8 cellular contexts compared by ENCODE assay signal in genomic region chr1:2226525-2227340, GRCh38. TPM values are rescaled to one million over a fixed set of nuclear protein-coding genes. Genes with fewer than 3 reads are reported as not detected.
DNase-seq lines count a peak whose midpoint lies in the region; ATAC-seq and TF ChIP-seq lines count a peak whose summit lies in the region.

No MANE protein-coding gene starts in this region.

- in situ Hi-C loops in astrocyte of the cerebellum (cut with HindIII; ENCODE audit: low sequenced_read_pairs), result no loop called here

- H3K27me3 ChIP-seq in BJ (ENCODE audit: control insufficient read depth, insufficient read depth, low read length), result no peaks in the 10 kb centered on the region
- no peaks in the 10 kb centered on the region for H3K27me3 ChIP-seq in kidney epithelial cell (ENCODE audit: control insufficient read depth, insufficient read depth, low read length)

- DNase-seq in BJ (ENCODE audit: low read depth), result no peak
- DNase-seq in astrocyte of the cerebellum (ENCODE audit: low read depth), result no peak
- no peak for DNase-seq in kidney epithelial cell (ENCODE audit: low read depth)
- no peak for DNase-seq in pons (ENCODE audit: low spot score)
- no peak for DNase-seq in stimulated activated CD4-positive, alpha-beta T cell treated with anti-CD3 and anti-CD28 coated beads, Interleukin-12 subunit alpha, Interleukin-12 subunit beta, amount 100 ng/mL, for 4 hours
- no peak for DNase-seq in NCI-H2196 (lab: John Stamatoyannopoulos, UW; ENCODE audit: unreplicated experiment)

- H3K36me3 ChIP-seq in BJ (ENCODE audit: control insufficient read depth, insufficient read depth, low read length) (peaks cover 6% of the 10 kb centered on the region), kidney epithelial cell (ENCODE audit: control insufficient read depth, insufficient read depth, low read length) (no peaks in the 10 kb centered on the region)

- ATAC-seq in HG02759 (IDR thresholded peaks at IDR 0.05; ENCODE audit: unreplicated experiment), result peak; percentile 4

- CTCF ChIA-PET in BJ (lab: Yijun Ruan, JAX), result interaction anchor here (0.7 to 1.7 kb wide), 4 partner anchors 32 to 1541 kb away, joined by 3 to 5 read pairs (median 4); no protein-coding TSS in a partner anchor

- TF ChIP-seq CTCF in BJ (IDR thresholded peaks at IDR 0.05; ENCODE audit: insufficient read depth, low read depth, low read length), result no peak
- no peak for TF ChIP-seq CTCF in astrocyte of the cerebellum (IDR thresholded peaks at IDR 0.05; ENCODE audit: low read depth, low read length, missing control alignments)
- TF ChIP-seq CTCF in kidney epithelial cell (IDR thresholded peaks at IDR 0.05; ENCODE audit: insufficient read depth, low read length, poor library complexity, severe bottlenecking), result no peak

- POLR2A ChIA-PET in BJ (lab: Charles Lee), result no interaction called here

- H3K4me3 ChIP-seq in BJ (ENCODE audit: low read depth, low read length) (peak overlapping the region; percentile 91), astrocyte of the cerebellum (ENCODE audit: low read depth, low read length) (peak overlapping the region; percentile 50), kidney epithelial cell (ENCODE audit: low read depth, low read length) (peak overlapping the region; percentile 90)

- H3K27ac ChIP-seq in temporal lobe (ENCODE audit: low read depth, low read length), result peak overlapping the region; percentile 86

RNA-seq across cellular contexts. Expression of gene SKI, which starts 1.4 kb away (rescaled TPM):
- 5.1 and 6.3 TPM in 2 replicates for polyA plus RNA-seq in BJ (2011; rRNA removed)
- 6.2 and 10.7 TPM in 2 replicates for polyA minus RNA-seq in BJ (2011; rRNA and poly(A)+ RNA removed)
- total RNA-seq in kidney epithelial cell (26.9 and 33.8 TPM in 2 replicates), temporal lobe (26.1 TPM)

RNA-seq across cellular contexts. Expression of gene FAAP20, which starts 32.2 kb away (rescaled TPM):
- polyA plus RNA-seq in BJ (2011; rRNA removed), result 11.9 and 18.7 TPM in 2 replicates
- 4.3 and 4.8 TPM in 2 replicates for polyA minus RNA-seq in BJ (2011; rRNA and poly(A)+ RNA removed)
- total RNA-seq in kidney epithelial cell (50.6 and 65.8 TPM in 2 replicates), temporal lobe (24.6 TPM)
